ENCODE assay signal across 29 cellular contexts in genomic region chr2:39260087-39260486, GRCh38. TPM values are rescaled to one million over a fixed set of nuclear protein-coding genes. Genes with fewer than 3 reads are reported as not detected.
"Had no signal": no experiment of that assay in that cellular context is flagged by ENCODE, and none has a peak within 500 bp of the region (broad histone marks: within the 10 kb centered on the region; RNA-seq: fewer than 3 reads in every experiment).

No MANE protein-coding gene starts in this region.

- FAIRE-seq: colon, endothelial cell of umbilical vein had no signal

- H3K27me3 Mint-ChIP-seq: dendritic cell treated with granulocyte-macrophage colony-stimulating factor and Interleukin-4, amounts not matched to agents 40 ng/mL and 50 ng/mL, for 4 days; effector memory CD8-positive, alpha-beta T cell had no signal

- H3K36me3 ChIP-seq: colonic mucosa had no signal

- H3K9me3 ChIP-seq: colonic mucosa, esophagus muscularis mucosa, esophagus squamous epithelium, gastrocnemius medialis, gastroesophageal sphincter, heart left ventricle, heart right ventricle had no signal

- DNase-seq: colonic mucosa; cortex of kidney; dermis blood vessel endothelial cell; dorsolateral prefrontal cortex; effector CD4-positive, alpha-beta T cell; effector CD8-positive, alpha-beta T cell; effector memory CD4-positive, alpha-beta T cell; effector memory CD8-positive, alpha-beta T cell; endodermal cell; erythroblast; esophagus squamous epithelium; foreskin fibroblast; foreskin keratinocyte; foreskin melanocyte; gastrocnemius medialis; glutamatergic neuron; head of caudate nucleus; heart left ventricle; heart right ventricle had no signal

- H3K4me3 ChIP-seq: colonic mucosa, coronary artery, dorsolateral prefrontal cortex, esophagus muscularis mucosa, esophagus squamous epithelium, gastrocnemius medialis, gastroesophageal sphincter, heart left ventricle, heart right ventricle had no signal

- H3K27ac ChIP-seq: colonic mucosa, coronary artery, dorsolateral prefrontal cortex, epithelial cell of prostate, esophagus muscularis mucosa, esophagus squamous epithelium, foreskin keratinocyte, gastrocnemius medialis, gastroesophageal sphincter, heart left ventricle, heart right ventricle had no signal

- H3K4me1 ChIP-seq: colonic mucosa, esophagus muscularis mucosa, esophagus squamous epithelium, foreskin keratinocyte, gastrocnemius medialis, gastroesophageal sphincter, heart right ventricle had no signal

- H3K4me3 Mint-ChIP-seq: dendritic cell treated with granulocyte-macrophage colony-stimulating factor and Interleukin-4, amounts not matched to agents 40 ng/mL and 50 ng/mL, for 4 days; effector memory CD8-positive, alpha-beta T cell; endodermal cell had no signal

- H3K4me1 Mint-ChIP-seq: endodermal cell had no signal

- H3K27ac Mint-ChIP-seq: dendritic cell treated with granulocyte-macrophage colony-stimulating factor and Interleukin-4, amounts not matched to agents 40 ng/mL and 50 ng/mL, for 4 days; effector memory CD8-positive, alpha-beta T cell; endodermal cell had no signal

- ATAC-seq: effector memory CD8-positive, alpha-beta T cell; esophagus mucosa; foreskin keratinocyte; gastrocnemius medialis; gastroesophageal sphincter; heart left ventricle; heart right ventricle had no signal

- H3K9me3 Mint-ChIP-seq: dendritic cell treated with granulocyte-macrophage colony-stimulating factor and Interleukin-4, amounts not matched to agents 40 ng/mL and 50 ng/mL, for 4 days; effector memory CD8-positive, alpha-beta T cell; endodermal cell had no signal

- H3K27me3 ChIP-seq: colonic mucosa, dorsolateral prefrontal cortex, esophagus muscularis mucosa, esophagus squamous epithelium, foreskin keratinocyte, gastrocnemius medialis, gastroesophageal sphincter, heart left ventricle, heart right ventricle had no signal

RNA-seq across cellular contexts. Expression of gene CDKL4, which starts 16.3 kb away (rescaled TPM):
- total RNA-seq: foreskin keratinocyte, glomerular endothelial cell had no signal
- polyA plus RNA-seq: esophagus had no signal
